27 cellular contexts compared by ENCODE assay signal in genomic region chr22:22133910-22134309, GRCh38.
"Had no signal": no experiment of that assay in that cellular context is flagged by ENCODE, and none has a peak within 500 bp of the region (broad histone marks: within the 10 kb centered on the region; RNA-seq: fewer than 3 reads in every experiment).

No MANE protein-coding gene starts in this region.

- H3K27ac ChIP-seq: stomach, suprapubic skin, testis, thoracic aorta, thyroid gland, tibial artery, tibial nerve, transverse colon, upper lobe of left lung, upper lobe of right lung, uterus, vagina had no signal

- FAIRE-seq: urothelium cell line had no signal

- H3K9me3 ChIP-seq: stomach, suprapubic skin, testis, thoracic aorta, thyroid gland, tibial artery, tibial nerve, transverse colon, upper lobe of left lung, upper lobe of right lung, uterus, vagina had no signal

- H3K4me1 ChIP-seq: stomach, suprapubic skin, testis, thyroid gland, tibial artery, tibial nerve, transverse colon, upper lobe of left lung, upper lobe of right lung, uterus, vagina had no signal

- ATAC-seq: stimulated activated effector memory CD8-positive, alpha-beta T cell treated with anti-CD3 and anti-CD28 coated beads, Interleukin-12 subunit alpha, Interleukin-12 subunit beta, amount 100 ng/mL, for 72 hours; stimulated activated memory B cell treated with anti-CD40 and anti-IgM and Interleukin-4, amounts not matched to agents 10 μg/mL and 1 μg/mL and 100 μg/mL, for 72 hours; stimulated activated naive B cell treated with anti-CD40 and anti-IgM and Interleukin-4, amounts not matched to agents 10 μg/mL and 1 μg/mL and 100 μg/mL, for 72 hours; stimulated activated naive CD8-positive, alpha-beta T cell treated with anti-CD3 and anti-CD28 coated beads, Interleukin-15, amount 100 ng/mL, for 72 hours; stimulated activated naive CD8-positive, alpha-beta T cell treated with anti-CD3 and anti-CD28 coated beads, Interleukin-15, Interleukin-2, amounts not matched to agents 100 U/mL and 50 U/mL, for 24 hours; upper lobe of right lung had no signal

- DNase-seq: stimulated activated CD4-positive, alpha-beta T cell treated with anti-CD3 and anti-CD28 coated beads, Interleukin-2, amount 100 ng/mL, for 48 hours; stimulated activated CD4-positive, alpha-beta T cell treated with anti-CD3 and anti-CD28 coated beads, Interleukin-4, amount 100 ng/mL, for 1 hour; stimulated activated CD4-positive, alpha-beta T cell treated with anti-CD3 and anti-CD28 coated beads, Interleukin-4, amount 100 ng/mL, for 24 hours; stimulated activated CD4-positive, alpha-beta T cell treated with anti-CD3 and anti-CD28 coated beads, Interleukin-4, amount 100 ng/mL, for 4 hours; stimulated activated CD8-positive, alpha-beta memory T cell treated with anti-CD3 and anti-CD28 coated beads, Interleukin-4, amount 100 ng/mL, for 48 hours; stimulated activated naive B cell treated with anti-CD40 and anti-IgM and Interleukin-4, amounts not matched to agents 10 μg/mL and 1 μg/mL and 100 μg/mL, for 72 hours; stimulated activated naive CD4-positive, alpha-beta T cell; stimulated activated naive CD4-positive, alpha-beta T cell treated with Interleukin-2 at 50 U/mL for 16 hours; stimulated activated naive CD8-positive, alpha-beta T cell treated with anti-CD3 and anti-CD28 coated beads, Interleukin-15, amount 100 ng/mL, for 72 hours; stimulated activated naive CD8-positive, alpha-beta T cell treated with anti-CD3 and anti-CD28 coated beads, Interleukin-15, Interleukin-2, amounts not matched to agents 100 U/mL and 50 U/mL, for 24 hours; stomach; substantia nigra; testis; thyroid gland; tibial artery; transverse colon; trophoblast cell; upper lobe of left lung; upper lobe of right lung; uterus had no signal

- H3K27me3 ChIP-seq: testis, thyroid gland, tibial artery, upper lobe of left lung, vagina had no signal

- H3K36me3 ChIP-seq: stomach, suprapubic skin, thoracic aorta, thyroid gland, tibial artery, tibial nerve, transverse colon, upper lobe of left lung, upper lobe of right lung, uterus, vagina had no signal

- H3K4me3 ChIP-seq: stomach, suprapubic skin, testis, thoracic aorta, thyroid gland, tibial artery, tibial nerve, transverse colon, upper lobe of left lung, upper lobe of right lung, uterus, vagina had no signal
